3 cellular contexts compared by ENCODE assay signal in the genomic region with DNA sequence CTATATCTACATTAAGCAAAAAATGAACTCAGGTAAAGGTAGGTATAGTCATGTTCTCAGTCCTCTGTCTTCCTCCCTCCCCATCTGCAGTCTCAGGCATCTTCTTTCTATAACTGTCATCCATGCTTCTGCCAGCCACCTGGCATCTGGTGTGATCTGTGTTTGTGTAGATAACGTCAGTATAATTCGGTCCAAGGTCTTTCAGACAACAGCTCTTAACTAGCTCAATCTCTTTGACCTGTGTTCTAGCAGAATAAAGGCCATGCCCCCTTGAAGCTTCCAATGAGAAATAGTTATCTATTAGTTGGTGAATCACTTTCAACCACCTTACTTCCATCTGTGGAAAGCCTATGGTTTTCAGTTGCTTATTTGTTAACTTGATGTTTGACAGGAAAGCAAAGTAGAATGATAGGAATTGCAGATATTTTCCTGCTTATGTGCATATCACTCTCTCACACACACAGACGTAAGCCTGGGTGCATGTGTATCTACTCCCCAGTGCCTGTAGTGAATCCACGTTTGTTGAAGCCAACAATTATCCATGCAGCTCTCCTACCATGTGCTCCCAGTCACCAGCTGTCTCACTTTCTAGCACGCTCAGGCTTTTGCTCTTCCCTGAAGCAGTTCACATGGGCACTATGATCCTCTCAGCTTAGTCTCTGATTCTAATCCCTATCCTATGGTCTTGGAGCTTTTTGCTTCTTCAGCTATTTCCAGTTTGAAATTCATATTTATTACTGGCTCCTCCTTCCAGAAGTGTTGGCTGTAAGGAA.
A peak's percentile ranks its signal among the peaks of the same experiment; 100 is the strongest.
TF ChIP-seq lines count a peak whose summit lies in the region.

No MANE protein-coding gene starts in this region.

TF ChIP-seq in liver, 16 proteins besides CTCF, POLR2A, EP300 and RAD21:
- TF ChIP-seq SP1 (IDR thresholded peaks at IDR 0.05) (peak; percentile 38), ATF3 (IDR thresholded peaks at IDR 0.05) (no peak), NR2F2 (IDR thresholded peaks at IDR 0.05) (no peak), EGR1 (IDR thresholded peaks at IDR 0.05; ENCODE audit: low read depth in 2 of 2) (no peak), TAF1 (conservative IDR thresholded peaks at IDR 0.05) (no peak), GABPA (IDR thresholded peaks at IDR 0.05 in 1 of 2, conservative IDR thresholded peaks at IDR 0.05 in 1 of 2) (no peak), FOXA2 (IDR thresholded peaks at IDR 0.05) (no peak), MAX (IDR thresholded peaks at IDR 0.05) (peak; percentile 9), RXRA (IDR thresholded peaks at IDR 0.05) (peak in 1 of 2 donors; percentile 57), JUND (IDR thresholded peaks at IDR 0.05) (no peak), HNF4G (IDR thresholded peaks at IDR 0.05) (no peak), FOXA1 (IDR thresholded peaks at IDR 0.05) (no peak), YY1 (IDR thresholded peaks at IDR 0.05) (no peak), HNF4A (conservative IDR thresholded peaks at IDR 0.05) (peak; percentile 54 to 67)
- TF ChIP-seq, protein P1, sequence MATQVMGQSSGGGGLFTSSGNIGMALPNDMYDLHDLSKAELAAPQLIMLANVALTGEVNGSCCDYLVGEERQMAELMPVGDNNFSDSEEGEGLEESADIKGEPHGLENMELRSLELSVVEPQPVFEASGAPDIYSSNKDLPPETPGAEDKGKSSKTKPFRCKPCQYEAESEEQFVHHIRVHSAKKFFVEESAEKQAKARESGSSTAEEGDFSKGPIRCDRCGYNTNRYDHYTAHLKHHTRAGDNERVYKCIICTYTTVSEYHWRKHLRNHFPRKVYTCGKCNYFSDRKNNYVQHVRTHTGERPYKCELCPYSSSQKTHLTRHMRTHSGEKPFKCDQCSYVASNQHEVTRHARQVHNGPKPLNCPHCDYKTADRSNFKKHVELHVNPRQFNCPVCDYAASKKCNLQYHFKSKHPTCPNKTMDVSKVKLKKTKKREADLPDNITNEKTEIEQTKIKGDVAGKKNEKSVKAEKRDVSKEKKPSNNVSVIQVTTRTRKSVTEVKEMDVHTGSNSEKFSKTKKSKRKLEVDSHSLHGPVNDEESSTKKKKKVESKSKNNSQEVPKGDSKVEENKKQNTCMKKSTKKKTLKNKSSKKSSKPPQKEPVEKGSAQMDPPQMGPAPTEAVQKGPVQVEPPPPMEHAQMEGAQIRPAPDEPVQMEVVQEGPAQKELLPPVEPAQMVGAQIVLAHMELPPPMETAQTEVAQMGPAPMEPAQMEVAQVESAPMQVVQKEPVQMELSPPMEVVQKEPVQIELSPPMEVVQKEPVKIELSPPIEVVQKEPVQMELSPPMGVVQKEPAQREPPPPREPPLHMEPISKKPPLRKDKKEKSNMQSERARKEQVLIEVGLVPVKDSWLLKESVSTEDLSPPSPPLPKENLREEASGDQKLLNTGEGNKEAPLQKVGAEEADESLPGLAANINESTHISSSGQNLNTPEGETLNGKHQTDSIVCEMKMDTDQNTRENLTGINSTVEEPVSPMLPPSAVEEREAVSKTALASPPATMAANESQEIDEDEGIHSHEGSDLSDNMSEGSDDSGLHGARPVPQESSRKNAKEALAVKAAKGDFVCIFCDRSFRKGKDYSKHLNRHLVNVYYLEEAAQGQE (IDR thresholded peaks at IDR 0.05) = no peak
- TF ChIP-seq, protein P2, sequence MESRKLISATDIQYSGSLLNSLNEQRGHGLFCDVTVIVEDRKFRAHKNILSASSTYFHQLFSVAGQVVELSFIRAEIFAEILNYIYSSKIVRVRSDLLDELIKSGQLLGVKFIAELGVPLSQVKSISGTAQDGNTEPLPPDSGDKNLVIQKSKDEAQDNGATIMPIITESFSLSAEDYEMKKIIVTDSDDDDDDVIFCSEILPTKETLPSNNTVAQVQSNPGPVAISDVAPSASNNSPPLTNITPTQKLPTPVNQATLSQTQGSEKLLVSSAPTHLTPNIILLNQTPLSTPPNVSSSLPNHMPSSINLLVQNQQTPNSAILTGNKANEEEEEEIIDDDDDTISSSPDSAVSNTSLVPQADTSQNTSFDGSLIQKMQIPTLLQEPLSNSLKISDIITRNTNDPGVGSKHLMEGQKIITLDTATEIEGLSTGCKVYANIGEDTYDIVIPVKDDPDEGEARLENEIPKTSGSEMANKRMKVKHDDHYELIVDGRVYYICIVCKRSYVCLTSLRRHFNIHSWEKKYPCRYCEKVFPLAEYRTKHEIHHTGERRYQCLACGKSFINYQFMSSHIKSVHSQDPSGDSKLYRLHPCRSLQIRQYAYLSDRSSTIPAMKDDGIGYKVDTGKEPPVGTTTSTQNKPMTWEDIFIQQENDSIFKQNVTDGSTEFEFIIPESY (IDR thresholded peaks at IDR 0.05) = no peak
TF ChIP-seq in liver: peak in this region for 4.

TF ChIP-seq in HepG2, 621 proteins besides CTCF, POLR2A, EP300 and RAD21:
- TF ChIP-seq MAFK (conservative IDR thresholded peaks at IDR 0.05 in 1 of 2, IDR thresholded peaks at IDR 0.05 in 1 of 2; ENCODE audit: low read length in 2 of 2) = 0 out of 4 replicates have a peak, but pooled peaks of 1 of the 2 experiments have one; percentile 16
- no peak for TF ChIP-seq CBX1 (IDR thresholded peaks at IDR 0.05; ENCODE audit: low read depth)

TF ChIP-seq in H1, 55 proteins besides CTCF, POLR2A, EP300 and RAD21:
- TF ChIP-seq CHD1 (IDR thresholded peaks at IDR 0.05; ENCODE audit: low read depth, low read length) (no peak), ASH2L (IDR thresholded peaks at IDR 0.05; ENCODE audit: low read length) (no peak), CTBP2 (IDR thresholded peaks at IDR 0.05; ENCODE audit: borderline replicate concordance, insufficient read depth, insufficient read length, low read length) (no peak), RXRA (IDR thresholded peaks at IDR 0.05; ENCODE audit: insufficient read depth, low read depth, low read length) (no peak), GABPA (IDR thresholded peaks at IDR 0.05; ENCODE audit: borderline replicate concordance, insufficient read depth, low read length) (no peak), SIN3A (conservative IDR thresholded peaks at IDR 0.05 in 1 of 2, IDR thresholded peaks at IDR 0.05 in 1 of 2; ENCODE audit: low read depth in 1 of 2, low read length in 2 of 2) (no peak), RNF2 (IDR thresholded peaks at IDR 0.05; ENCODE audit: borderline replicate concordance, low read depth, low read length, missing control alignments, poor library complexity, severe bottlenecking) (no peak), ZNF274 (IDR thresholded peaks at IDR 0.05; ENCODE audit: borderline replicate concordance, extremely low read depth, low read length) (no peak), TCF12 (IDR thresholded peaks at IDR 0.05; ENCODE audit: low read depth, low read length) (no peak), ATF3 (IDR thresholded peaks at IDR 0.05; ENCODE audit: insufficient read depth, low read depth, low read length) (no peak), JUND (IDR thresholded peaks at IDR 0.05; ENCODE audit: low read length) (no peak), YY1 (IDR thresholded peaks at IDR 0.05; ENCODE audit: low read depth, low read length) (no peak), CREB1 (IDR thresholded peaks at IDR 0.05) (no peak), POU5F1 (IDR thresholded peaks at IDR 0.05; ENCODE audit: low read depth, low read length) (no peak), TBP (IDR thresholded peaks at IDR 0.05; ENCODE audit: low read depth, low read length) (no peak), SRF (IDR thresholded peaks at IDR 0.05; ENCODE audit: low read depth, low read length) (no peak), PHF8 (conservative IDR thresholded peaks at IDR 0.05; ENCODE audit: low read depth, low read length) (no peak), BRCA1 (IDR thresholded peaks at IDR 0.05; ENCODE audit: low read depth, low read length) (no peak), KDM1A (IDR thresholded peaks at IDR 0.05; ENCODE audit: borderline replicate concordance, low read length) (no peak)
